In the genomic region with DNA sequence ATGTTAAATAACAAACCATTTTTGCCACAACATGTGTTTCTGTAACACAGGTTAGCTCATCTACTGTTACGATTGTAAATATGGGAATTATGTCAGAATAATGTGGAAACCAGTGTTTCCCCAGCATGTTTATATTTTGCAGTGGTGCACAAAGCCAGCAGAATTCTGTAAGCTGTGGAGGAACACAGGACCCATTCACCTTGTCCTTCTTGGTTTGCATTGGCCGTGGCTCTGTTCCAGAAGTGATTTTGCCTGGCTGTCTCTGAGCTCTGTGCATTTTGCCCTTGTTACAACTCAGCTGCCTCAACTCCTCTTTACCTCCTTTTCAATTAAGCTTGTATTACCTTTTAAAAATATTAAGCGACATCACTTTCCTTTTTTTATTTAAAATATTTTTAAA, we compare ENCODE assay signal across 22 cellular contexts. TPM values are rescaled to one million over a fixed set of nuclear protein-coding genes. Genes with fewer than 3 reads are reported as not detected.
DNase-seq lines count a peak whose midpoint lies in the region; ATAC-seq and TF ChIP-seq lines count a peak whose summit lies in the region.
"Had no signal": no experiment of that assay in that cellular context is flagged by ENCODE, and none has a peak within 500 bp of the region (broad histone marks: within the 10 kb centered on the region; RNA-seq: fewer than 3 reads in every experiment).

No MANE protein-coding gene starts in this region.

- H3K79me2 ChIP-seq in DOHH2 (ENCODE audit: control insufficient read depth, low read length), result peaks cover 91% of the 10 kb centered on the region

- no peak for ATAC-seq in HG02763 (IDR thresholded peaks at IDR 0.05; ENCODE audit: unreplicated experiment)
- ATAC-seq: CD8-positive, alpha-beta T cell; GM23338 had no signal

- H3K4me1 ChIP-seq in DOHH2 (ENCODE audit: control insufficient read depth, low read length) (peaks cover 100% of the 10 kb centered on the region), subcutaneous abdominal adipose tissue (ENCODE audit: control insufficient read depth in 5 of 5, insufficient read depth in 5 of 5, low read length in 5 of 5) (peaks cover 8 to 53% (median 51%) of the 10 kb centered on the region in 5 donors), SJCRH30 (no peaks in the 10 kb centered on the region)

- DNase-seq in LNCaP clone FGC (ENCODE audit: low read depth), result peak; percentile 87
- no peak for DNase-seq in pons (ENCODE audit: low spot score)
- DNase-seq in SJCRH30, result no peak
- DNase-seq: CD8-positive, alpha-beta T cell; H9; HFFc6; KG1; NCI-H1048; NCI-H1417; NCI-H1694; NCI-H2029 treated with DMSO at 0.1 percent for 48 hours; NCI-H2227 treated with DMSO at 0.1 percent for 48 hours; NCI-H526 treated with DMSO at 0.1 percent for 48 hours; Right ventricle myocardium superior; RPMI8226; SW 1271 had no signal

- peaks cover 47% of the 10 kb centered on the region for H3K36me3 ChIP-seq in DOHH2 (ENCODE audit: control insufficient read depth, low read length)
- no peaks in the 10 kb centered on the region for H3K36me3 ChIP-seq in subcutaneous abdominal adipose tissue (ENCODE audit: control insufficient read depth in 5 of 5, insufficient read depth in 5 of 5, low read length in 5 of 5)
- H3K36me3 ChIP-seq in SJCRH30, result no peaks in the 10 kb centered on the region

- H3K4me3 ChIP-seq in DOHH2 (ENCODE audit: low read length), result peak overlapping the region; percentile 59
- no peak overlapping the region; the same call in 1 of the 2 replicates for H3K4me3 ChIP-seq in LNCaP clone FGC (ENCODE audit: low read depth, low read length)
- no peak overlapping the region for H3K4me3 ChIP-seq in subcutaneous abdominal adipose tissue (ENCODE audit: low read depth in 1 of 5, low read length in 5 of 5)
- no peak overlapping the region for H3K4me3 ChIP-seq in SJCRH30
- H3K4me3 ChIP-seq: GM23338, SK-N-MC had no signal

- no peak overlapping the region for H3K9ac ChIP-seq in subcutaneous abdominal adipose tissue (ENCODE audit: low read length in 5 of 5)

- H3K9me2 ChIP-seq in DOHH2 (replicated peaks; ENCODE audit: control insufficient read depth, low read length), result no peaks in the 10 kb centered on the region

- H3F3A ChIP-seq in DOHH2 (ENCODE audit: control insufficient read depth, insufficient read depth), result peaks cover 69% of the 10 kb centered on the region

- no peaks in the 10 kb centered on the region for H3K27me3 ChIP-seq in DOHH2 (ENCODE audit: control insufficient read depth, low read length)
- H3K27me3 ChIP-seq in subcutaneous abdominal adipose tissue (ENCODE audit: control insufficient read depth in 5 of 5, insufficient read depth in 4 of 5, low read length in 5 of 5), result no peaks in the 10 kb centered on the region
- peaks cover 11% of the 10 kb centered on the region for H3K27me3 ChIP-seq in SJCRH30

- H4K20me1 ChIP-seq in DOHH2 (ENCODE audit: control insufficient read depth, insufficient read depth, low read depth, low read length), result no peaks in the 10 kb centered on the region

- H3K9me3 ChIP-seq in DOHH2 (ENCODE audit: control insufficient read depth, insufficient read depth, low read length), result no peaks in the 10 kb centered on the region
- H3K9me3 ChIP-seq in subcutaneous abdominal adipose tissue (ENCODE audit: control insufficient read depth in 5 of 5, low read length in 5 of 5), result no peaks in the 10 kb centered on the region
- no peaks in the 10 kb centered on the region for H3K9me3 ChIP-seq in SJCRH30 (replicated peaks)

- TF ChIP-seq CTCF in DOHH2 (IDR thresholded peaks at IDR 0.05; ENCODE audit: low read depth, low read length, poor library complexity, severe bottlenecking) (no peak), LNCaP clone FGC (IDR thresholded peaks at IDR 0.05; ENCODE audit: control insufficient read depth, extremely low read depth, insufficient read depth) (no peak), VCaP (conservative IDR thresholded peaks at IDR 0.05) (no peak)

- peak overlapping the region; percentile 97 for H3K27ac ChIP-seq in DOHH2 (ENCODE audit: low read depth, low read length)
- 0 out of 2 replicates have a peak overlapping the region, but pooled peaks have one; percentile 8 for H3K27ac ChIP-seq in VCaP
- H3K27ac ChIP-seq in subcutaneous abdominal adipose tissue (ENCODE audit: low read depth, low read length), result peak overlapping the region; percentile 55
- H3K27ac ChIP-seq in SJCRH30, result no peak overlapping the region
- H3K27ac ChIP-seq: SK-N-MC had no signal

- peak overlapping the region; percentile 93 for H3K4me2 ChIP-seq in DOHH2 (ENCODE audit: low read length)
- H3K4me2 ChIP-seq: GM23338 had no signal

RNA-seq across cellular contexts. Expression of a gene that starts 33.8 kb away (rescaled TPM):
- 0.84 and 0.93 TPM in 2 replicates for total RNA-seq in SJCRH30 (2014; rRNA removed; shearing (Covaris generic))
